Comparison of ENCODE assay signal across 14 cellular contexts in genomic region chr22:46607483-46608114, GRCh38.
"Had no signal": no experiment of that assay in that cellular context is flagged by ENCODE, and none has a peak within 500 bp of the region (broad histone marks: within the 10 kb centered on the region; RNA-seq: fewer than 3 reads in every experiment).

No MANE protein-coding gene starts in this region.

- H3K4me3 Mint-ChIP-seq: activated CD4-positive, alpha-beta T cell treated with anti-CD3 and anti-CD28 coated beads, Interleukin-2, amount 10 ng/mL, durations not matched to agents 24 days and 14 days; activated naive CD4-positive, alpha-beta T cell treated with anti-CD3 and anti-CD28 coated beads, Interleukin-2, amount 50 U/mL, for 24 hours; stimulated activated naive B cell treated with anti-CD40 and anti-IgM and Interleukin-4, amounts not matched to agents 10 μg/mL and 1 μg/mL and 100 μg/mL, for 72 hours had no signal

- H3K9me3 Mint-ChIP-seq: activated CD4-positive, alpha-beta T cell treated with anti-CD3 and anti-CD28 coated beads, Interleukin-2, amount 10 ng/mL, durations not matched to agents 24 days and 14 days; activated naive CD4-positive, alpha-beta T cell treated with anti-CD3 and anti-CD28 coated beads, Interleukin-2, amount 50 U/mL, for 24 hours; stimulated activated naive B cell treated with anti-CD40 and anti-IgM and Interleukin-4, amounts not matched to agents 10 μg/mL and 1 μg/mL and 100 μg/mL, for 72 hours had no signal

- ATAC-seq: left lobe of liver; sciatic nerve; stimulated activated naive B cell treated with anti-CD40 and anti-IgM and Interleukin-4, amounts not matched to agents 10 μg/mL and 1 μg/mL and 100 μg/mL, for 72 hours had no signal

- H3K27me3 ChIP-seq: brain microvascular endothelial cell, esophagus muscularis mucosa, spleen had no signal

- H3K27me3 Mint-ChIP-seq: activated CD4-positive, alpha-beta T cell treated with anti-CD3 and anti-CD28 coated beads, Interleukin-2, amount 10 ng/mL, durations not matched to agents 24 days and 14 days; activated naive CD4-positive, alpha-beta T cell treated with anti-CD3 and anti-CD28 coated beads, Interleukin-2, amount 50 U/mL, for 24 hours; stimulated activated naive B cell treated with anti-CD40 and anti-IgM and Interleukin-4, amounts not matched to agents 10 μg/mL and 1 μg/mL and 100 μg/mL, for 72 hours had no signal

- H3K36me3 Mint-ChIP-seq: activated naive CD4-positive, alpha-beta T cell treated with anti-CD3 and anti-CD28 coated beads, Interleukin-2, amount 50 U/mL, for 24 hours had no signal

- H3K36me3 ChIP-seq: brain microvascular endothelial cell, esophagus muscularis mucosa, spleen had no signal

- H3K27ac ChIP-seq: brain microvascular endothelial cell, esophagus muscularis mucosa, spleen had no signal

- H3K9me3 ChIP-seq: esophagus muscularis mucosa, spleen had no signal

- H3K4me3 ChIP-seq: esophagus muscularis mucosa, spleen had no signal

- DNase-seq: activated CD4-positive, alpha-beta T cell treated with anti-CD3 and anti-CD28 coated beads, Interleukin-2, amount 10 ng/mL, durations not matched to agents 24 days and 14 days; activated effector memory CD4-positive, alpha-beta T cell treated with Interleukin-2 at 50 U/mL for 16 hours; activated T-cell treated with anti-CD3 and anti-CD28 coated beads, Interleukin-2, amount 50 U/mL, for 1 hour; brain microvascular endothelial cell; foreskin fibroblast; head of caudate nucleus; spleen; stimulated activated CD4-positive, alpha-beta T cell treated with anti-CD3 and anti-CD28 coated beads, Interleukin-1b, Interleukin-23, amount 100 ng/mL, for 48 hours; stimulated activated naive B cell treated with anti-CD40 and anti-IgM and Interleukin-4, amounts not matched to agents 10 μg/mL and 1 μg/mL and 100 μg/mL, for 72 hours; T-helper 1 cell had no signal

- H3K27ac Mint-ChIP-seq: activated CD4-positive, alpha-beta T cell treated with anti-CD3 and anti-CD28 coated beads, Interleukin-2, amount 10 ng/mL, durations not matched to agents 24 days and 14 days; activated naive CD4-positive, alpha-beta T cell treated with anti-CD3 and anti-CD28 coated beads, Interleukin-2, amount 50 U/mL, for 24 hours; stimulated activated naive B cell treated with anti-CD40 and anti-IgM and Interleukin-4, amounts not matched to agents 10 μg/mL and 1 μg/mL and 100 μg/mL, for 72 hours had no signal
